In genomic region chr5:96952946-96953730, GRCh38 we compare ENCODE assay signal across 12 cellular contexts. TPM values are rescaled to one million over a fixed set of nuclear protein-coding genes. Genes with fewer than 3 reads are reported as not detected.
DNase-seq lines count a peak whose midpoint lies in the region; ATAC-seq and TF ChIP-seq lines count a peak whose summit lies in the region.
"Had no signal": no experiment of that assay in that cellular context is flagged by ENCODE, and none has a peak within 500 bp of the region (broad histone marks: within the 10 kb centered on the region; RNA-seq: fewer than 3 reads in every experiment).

No MANE protein-coding gene starts in this region.

- no peaks in the 10 kb centered on the region for H3K27me3 Mint-ChIP-seq in CD4-positive, CD25-positive, alpha-beta regulatory T cell

- no peaks in the 10 kb centered on the region for H3K9me3 ChIP-seq in CD4-positive, CD25-positive, alpha-beta regulatory T cell (ENCODE audit: control insufficient read depth in 2 of 2, low read length in 2 of 2)
- H3K9me3 ChIP-seq in esophagus squamous epithelium (no peaks in the 10 kb centered on the region), osteoblast (ENCODE audit: low read depth, low read length) (no peaks in the 10 kb centered on the region), testis (no peaks in the 10 kb centered on the region), tibial nerve (no peaks in the 10 kb centered on the region)

- H3K4me1 Mint-ChIP-seq in CD4-positive, CD25-positive, alpha-beta regulatory T cell, result peaks cover 45 to 86% (median 74%) of the 10 kb centered on the region in 4 donors

- H3K4me3 Mint-ChIP-seq in CD4-positive, CD25-positive, alpha-beta regulatory T cell, result peak overlapping the region in 3 of 4 donors; percentile 19 to 64 (median 34)

- TF ChIP-seq POLR2A in esophagus squamous epithelium (IDR thresholded peaks at IDR 0.05) (no peak), testis (IDR thresholded peaks at IDR 0.05) (no peak), tibial nerve (IDR thresholded peaks at IDR 0.05) (no peak)

- no peak overlapping the region for H3K4me2 ChIP-seq in osteoblast (ENCODE audit: insufficient read depth, low read length)
- H3K4me2 ChIP-seq: BLaER1 had no signal

- H3K4me1 ChIP-seq in CD4-positive, CD25-positive, alpha-beta regulatory T cell (ENCODE audit: control insufficient read depth, insufficient read depth, low read length, poor library complexity, severe bottlenecking), result peaks cover 51% of the 10 kb centered on the region
- H3K4me1 ChIP-seq in esophagus squamous epithelium (peaks cover 0 to 34% (median 6%) of the 10 kb centered on the region in 3 donors), osteoblast (ENCODE audit: insufficient read depth, low read length) (no peaks in the 10 kb centered on the region), testis (no peaks in the 10 kb centered on the region), tibial nerve (peaks cover 0 to 15% (median 3%) of the 10 kb centered on the region in 4 donors)

- no peaks in the 10 kb centered on the region for H3K9me3 Mint-ChIP-seq in CD4-positive, CD25-positive, alpha-beta regulatory T cell

- TF ChIP-seq EP300 in tibial nerve (IDR thresholded peaks at IDR 0.05), result no peak

- no peak for DNase-seq in CD4-positive, CD25-positive, alpha-beta regulatory T cell
- peak; percentile 23 for DNase-seq in NCI-H82 treated with DMSO at 0.1 percent for 48 hours (lab: John Stamatoyannopoulos, UW; ENCODE audit: unreplicated experiment)
- no peak for DNase-seq in esophagus squamous epithelium (lab: John Stamatoyannopoulos, UW)
- peak; percentile 13 for DNase-seq in osteoblast (ENCODE audit: insufficient read length, low spot score, missing footprints)
- DNase-seq in RKO (ENCODE audit: low spot score), result no peak
- no peak for DNase-seq in testis
- no peak for DNase-seq in tibial nerve (ENCODE audit: low spot score in 2 of 2)
- no peak for DNase-seq in pons (ENCODE audit: low spot score)
- DNase-seq: NCI-H345, small intestine had no signal

- peak overlapping the region; percentile 85 to 91 (median 91) for H3K27ac Mint-ChIP-seq in CD4-positive, CD25-positive, alpha-beta regulatory T cell

- peaks cover 3% of the 10 kb centered on the region for H3K36me3 ChIP-seq in CD4-positive, CD25-positive, alpha-beta regulatory T cell (ENCODE audit: control insufficient read depth, insufficient read depth, low read length)
- no peaks in the 10 kb centered on the region for H3K36me3 ChIP-seq in esophagus squamous epithelium
- no peaks in the 10 kb centered on the region for H3K36me3 ChIP-seq in osteoblast (ENCODE audit: insufficient read depth, low read length)
- no peaks in the 10 kb centered on the region for H3K36me3 ChIP-seq in testis (ENCODE audit: low read depth, missing control alignments)
- H3K36me3 ChIP-seq in tibial nerve, result no peaks in the 10 kb centered on the region

- intact Hi-C loops in esophagus squamous epithelium (cut with DNase I) (no loop called here), testis (cut with DNase I; ENCODE audit: low total_unique reads) (no loop called here)

- H3K4me3 ChIP-seq in CD4-positive, CD25-positive, alpha-beta regulatory T cell (ENCODE audit: low read depth, low read length), result peak overlapping the region; percentile 32
- H3K4me3 ChIP-seq in esophagus squamous epithelium (no peak overlapping the region), osteoblast (ENCODE audit: insufficient read depth, low read length) (no peak overlapping the region), testis (no peak overlapping the region), tibial nerve (no peak overlapping the region)
- H3K4me3 ChIP-seq: BLaER1 had no signal

- WGBS in esophagus squamous epithelium, 2 donors, result 38 to 51% methylated on average over 7 of the region's 7 CpGs
- WGBS in testis, 2 donors, result 83 to 86% methylated on average over 7 of the region's 7 CpGs
- WGBS in tibial nerve, 2 donors, result 74 to 75% methylated on average over 7 of the region's 7 CpGs

- ATAC-seq in CD4-positive, CD25-positive, alpha-beta regulatory T cell (ENCODE audit: low read depth in 2 of 2), result no peak

- peak overlapping the region; percentile 37 for H3K27ac ChIP-seq in CD4-positive, CD25-positive, alpha-beta regulatory T cell (ENCODE audit: insufficient read depth, low read length, poor library complexity, severe bottlenecking)
- H3K27ac ChIP-seq in esophagus squamous epithelium, result peak overlapping the region in 3 of 4 donors; percentile 13 to 60 (median 43)
- H3K27ac ChIP-seq in osteoblast (ENCODE audit: low read depth, low read length), result no peak overlapping the region
- H3K27ac ChIP-seq in testis, result peak overlapping the region in 1 of 2 donors; percentile 39
- H3K27ac ChIP-seq in tibial nerve, result no peak overlapping the region
- H3K27ac ChIP-seq: BLaER1, RWPE1 had no signal

- H3K79me2 ChIP-seq in osteoblast (ENCODE audit: insufficient read depth, low read length), result peaks cover 80% of the 10 kb centered on the region

- no peaks in the 10 kb centered on the region for H3K27me3 ChIP-seq in CD4-positive, CD25-positive, alpha-beta regulatory T cell (ENCODE audit: control insufficient read depth, insufficient read depth, low read length)
- H3K27me3 ChIP-seq in esophagus squamous epithelium, result no peaks in the 10 kb centered on the region
- no peaks in the 10 kb centered on the region for H3K27me3 ChIP-seq in osteoblast (ENCODE audit: insufficient read depth, low read length)
- no peaks in the 10 kb centered on the region for H3K27me3 ChIP-seq in testis
- H3K27me3 ChIP-seq in tibial nerve, result no peaks in the 10 kb centered on the region
- H3K27me3 ChIP-seq: BLaER1 had no signal

- peaks cover 8% of the 10 kb centered on the region for H4K20me1 ChIP-seq in osteoblast (ENCODE audit: insufficient read depth, low read length)

- peaks cover 8% of the 10 kb centered on the region for H3K36me3 Mint-ChIP-seq in CD4-positive, CD25-positive, alpha-beta regulatory T cell

- TF ChIP-seq CTCF in esophagus squamous epithelium (IDR thresholded peaks at IDR 0.05), result no peak
- TF ChIP-seq CTCF in osteoblast (IDR thresholded peaks at IDR 0.05; ENCODE audit: extremely low read depth, low read depth, low read length), result no peak
- TF ChIP-seq CTCF in testis (IDR thresholded peaks at IDR 0.05), result no peak
- TF ChIP-seq CTCF in tibial nerve (IDR thresholded peaks at IDR 0.05), result no peak

- H2AFZ ChIP-seq in osteoblast (ENCODE audit: low read length), result no peak overlapping the region

RNA-seq across cellular contexts. Expression of gene LNPEP, which starts 17.3 kb away (rescaled TPM):
- 95.7 TPM for total RNA-seq in CD4-positive, CD25-positive, alpha-beta regulatory T cell
- 10 to 100 TPM; 39.6 to 45.4 (median 42.6) TPM for polyA plus RNA-seq in CD4-positive, CD25-positive, alpha-beta regulatory T cell
- total RNA-seq in esophagus squamous epithelium, result 10 to 100 TPM; 32.0 to 48.1 (median 36.0) TPM
- 44.9 and 53.6 TPM in 2 replicates for total RNA-seq in osteoblast
- total RNA-seq in testis, result 10 to 100 TPM; 28.0 to 33.1 TPM
- 10.9 TPM for polyA plus RNA-seq in testis (ENCODE audit: insufficient read depth, low read depth, low replicate concordance)
- 10 to 100 TPM; 40.4 to 71.8 (median 51.3) TPM for total RNA-seq in tibial nerve

Comparison
In these comparisons a context has a peak if more than half of its experiments do, and no peak if none do; other contexts are left out.
1. DNase-seq: peak in NCI-H82 treated with DMSO at 0.1 percent for 48 hours (single experiment) and osteoblast (single experiment); none in CD4-positive, CD25-positive, alpha-beta regulatory T cell (0 of 3), esophagus squamous epithelium (single experiment), RKO (single experiment), testis (single experiment), tibial nerve (0 of 2) and pons (single experiment).
2. H3K27ac ChIP-seq: peak in CD4-positive, CD25-positive, alpha-beta regulatory T cell (single experiment) and esophagus squamous epithelium (3 of 4); none in osteoblast (single experiment) and tibial nerve (0 of 4).